9 cellular contexts compared by ENCODE assay signal in the genomic region with DNA sequence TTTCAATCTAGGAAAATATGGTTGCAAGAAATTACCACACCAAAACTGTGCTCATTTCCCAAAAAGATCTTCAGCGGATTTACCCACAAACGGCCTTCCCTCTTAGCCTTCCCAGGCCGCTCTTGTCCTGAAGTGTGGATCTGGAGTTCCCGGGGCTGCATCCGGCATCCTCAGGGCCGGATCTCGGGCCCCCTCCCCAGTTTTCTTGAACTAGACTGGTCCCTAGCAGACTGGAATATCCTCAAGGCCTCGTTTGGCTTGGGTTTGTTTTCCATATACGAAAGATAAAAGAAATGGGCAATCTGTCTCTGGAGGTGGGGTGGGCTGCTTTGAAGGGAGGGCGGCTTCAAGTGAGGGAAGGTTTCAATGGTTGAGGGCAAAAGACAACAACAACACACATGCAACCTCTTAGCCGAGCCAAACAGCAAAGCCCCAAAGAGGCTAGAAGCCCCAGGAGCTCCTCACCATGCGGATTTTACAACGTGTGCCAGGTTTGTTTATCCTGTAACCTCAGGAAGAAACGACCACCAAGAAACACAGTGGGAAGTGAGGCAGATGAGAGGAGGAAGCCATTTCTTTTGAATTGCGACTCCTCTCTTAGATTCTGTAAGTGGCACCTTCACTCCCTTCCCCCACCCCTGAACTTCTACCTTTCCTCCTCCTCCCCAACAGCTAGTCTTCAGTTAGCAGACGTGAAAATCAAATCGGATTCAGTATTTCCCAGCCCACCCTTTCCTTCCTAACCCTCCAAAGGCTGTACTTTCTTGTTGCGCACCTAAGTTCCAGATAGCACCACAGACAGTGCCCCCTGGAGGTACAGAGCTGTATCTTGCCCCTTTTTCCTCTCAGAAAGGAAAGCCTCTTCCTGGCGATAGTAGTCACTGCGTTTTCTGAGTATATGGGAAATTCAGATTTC. TPM values are rescaled to one million over a fixed set of nuclear protein-coding genes. Genes with fewer than 3 reads are reported as not detected.
DNase-seq lines count a peak whose midpoint lies in the region; ATAC-seq and TF ChIP-seq lines count a peak whose summit lies in the region.
"Had no signal": no experiment of that assay in that cellular context is flagged by ENCODE, and none has a peak within 500 bp of the region (broad histone marks: within the 10 kb centered on the region; RNA-seq: fewer than 3 reads in every experiment).

No MANE protein-coding gene starts in this region.

- no peak overlapping the region for H2AFZ ChIP-seq in PC-9

- intact Hi-C loops in PC-9 (cut with micrococcal nuclease; ENCODE audit: unreplicated experiment) = no loop called here

- no peak overlapping the region for H3K4me3 ChIP-seq in PC-9

- DNase-seq in GM13976 (ENCODE audit: low spot score) (peak; percentile 44), HFFc6 (no peak), PC-9 (no peak), left lobe of liver (ENCODE audit: low spot score) (no peak), NCI-H774 (lab: John Stamatoyannopoulos, UW) (no peak), NCI-H2171 treated with DMSO at 0.1 percent for 48 hours (lab: John Stamatoyannopoulos, UW) (no peak)
- DNase-seq in stimulated activated effector memory CD8-positive, alpha-beta T cell treated with anti-CD3 and anti-CD28 coated beads, Interleukin-12 subunit alpha, Interleukin-12 subunit beta, amount 100 ng/mL, for 72 hours (ENCODE audit: low spot score in 2 of 2) = no peak
- no peak for DNase-seq in stimulated activated CD4-positive, alpha-beta T cell treated with anti-CD3 and anti-CD28 coated beads, Interleukin-15, amount 100 ng/mL, for 24 hours
- DNase-seq: activated CD4-positive, alpha-beta memory T cell treated with anti-CD3 and anti-CD28 coated beads for 36 hours had no signal

- no peak overlapping the region for H3K27ac Mint-ChIP-seq in HFFc6
- no peak overlapping the region for H3K27ac Mint-ChIP-seq in stimulated activated effector memory CD8-positive, alpha-beta T cell treated with anti-CD3 and anti-CD28 coated beads, Interleukin-12 subunit alpha, Interleukin-12 subunit beta, amount 100 ng/mL, for 72 hours
- H3K27ac Mint-ChIP-seq: activated CD4-positive, alpha-beta memory T cell treated with anti-CD3 and anti-CD28 coated beads for 36 hours had no signal

- peak; percentile 56 for TF ChIP-seq CTCF in GM13976 (IDR thresholded peaks at IDR 0.05; ENCODE audit: borderline replicate concordance, control extremely low read depth, extremely low read depth, insufficient read depth, missing control alignments)
- peak; percentile 57 for TF ChIP-seq CTCF in HFFc6 (IDR thresholded peaks at IDR 0.05)
- peak; percentile 50 for TF ChIP-seq CTCF in PC-9 (conservative IDR thresholded peaks at IDR 0.05)

- H3K36me3 Mint-ChIP-seq in HFFc6 (ENCODE audit: low read depth) = peaks cover 9% of the 10 kb centered on the region
- no peaks in the 10 kb centered on the region for H3K36me3 Mint-ChIP-seq in stimulated activated effector memory CD8-positive, alpha-beta T cell treated with anti-CD3 and anti-CD28 coated beads, Interleukin-12 subunit alpha, Interleukin-12 subunit beta, amount 100 ng/mL, for 72 hours

- CTCF ChIA-PET in PC-9 (lab: Charles Lee) = interaction anchor here (0.6 to 0.7 kb wide), 2 partner anchors 83 to 615 kb away, joined by 3 to 4 read pairs; no protein-coding TSS in a partner anchor

- POLR2A ChIA-PET in PC-9 (lab: Charles Lee; ENCODE audit: unreplicated experiment) = no interaction called here

- H3K4me3 Mint-ChIP-seq in HFFc6 = no peak overlapping the region
- H3K4me3 Mint-ChIP-seq in stimulated activated effector memory CD8-positive, alpha-beta T cell treated with anti-CD3 and anti-CD28 coated beads, Interleukin-12 subunit alpha, Interleukin-12 subunit beta, amount 100 ng/mL, for 72 hours = no peak overlapping the region
- H3K4me3 Mint-ChIP-seq: activated CD4-positive, alpha-beta memory T cell treated with anti-CD3 and anti-CD28 coated beads for 36 hours had no signal

- no peaks in the 10 kb centered on the region for H3K79me2 ChIP-seq in PC-9 (ENCODE audit: low read depth)

- peak; percentile 58 for ATAC-seq in left lobe of liver
- no peak for ATAC-seq in stimulated activated effector memory CD8-positive, alpha-beta T cell treated with anti-CD3 and anti-CD28 coated beads, Interleukin-12 subunit alpha, Interleukin-12 subunit beta, amount 100 ng/mL, for 72 hours

- in situ Hi-C loops in GM13976 (cut with MboI; ENCODE audit: low sequenced_read_pairs, unreplicated experiment) = no loop called here

- H3K4me1 Mint-ChIP-seq in HFFc6 (ENCODE audit: low read depth) = peaks cover 6% of the 10 kb centered on the region; the same call in 1 of the 2 replicates
- H3K4me1 Mint-ChIP-seq in stimulated activated effector memory CD8-positive, alpha-beta T cell treated with anti-CD3 and anti-CD28 coated beads, Interleukin-12 subunit alpha, Interleukin-12 subunit beta, amount 100 ng/mL, for 72 hours = no peaks in the 10 kb centered on the region

- H3K27me3 ChIP-seq in PC-9 (ENCODE audit: insufficient read depth, low read depth) = no peaks in the 10 kb centered on the region

- H3K27me3 Mint-ChIP-seq in HFFc6 (ENCODE audit: insufficient read depth) = peaks cover 2% of the 10 kb centered on the region

- H3K9me3 Mint-ChIP-seq in HFFc6 = no peaks in the 10 kb centered on the region
- peaks cover 8% of the 10 kb centered on the region for H3K9me3 Mint-ChIP-seq in stimulated activated effector memory CD8-positive, alpha-beta T cell treated with anti-CD3 and anti-CD28 coated beads, Interleukin-12 subunit alpha, Interleukin-12 subunit beta, amount 100 ng/mL, for 72 hours
- H3K9me3 Mint-ChIP-seq: activated CD4-positive, alpha-beta memory T cell treated with anti-CD3 and anti-CD28 coated beads for 36 hours had no signal

- no peaks in the 10 kb centered on the region for H3K9me3 ChIP-seq in PC-9 (ENCODE audit: insufficient read depth, low read depth)

- H3K36me3 ChIP-seq in PC-9 (ENCODE audit: low read depth) = no peaks in the 10 kb centered on the region

- H3K9me2 ChIP-seq in PC-9 (ENCODE audit: insufficient read depth) = no peaks in the 10 kb centered on the region

- H4K20me1 ChIP-seq in PC-9 (ENCODE audit: insufficient read depth) = no peaks in the 10 kb centered on the region

- H3K27ac ChIP-seq in PC-9 = no peak overlapping the region

- H3F3A ChIP-seq in PC-9 (ENCODE audit: insufficient read depth, low read depth) = no peaks in the 10 kb centered on the region

- no peaks in the 10 kb centered on the region for H3K4me1 ChIP-seq in PC-9 (replicated peaks; ENCODE audit: insufficient read depth)

- no peak overlapping the region for H3K4me2 ChIP-seq in PC-9

- BruUV-seq in PC-9 (replicated peaks; lab: Mats Ljungman, UMichigan) = no TSS peak

RNA-seq across cellular contexts. Expression of gene MYF6, which starts 2.6 kb away (rescaled TPM):
- not detected for total RNA-seq in HFFc6 (2021; fragmentation: NEBNext Ultra II Directional; extraction: Animal tissue kit (Norgen Biotek cat#: 25700))
- total RNA-seq in PC-9 (2021) (not detected in 2 replicates), left lobe of liver (not detected)
- total RNA-seq: activated CD4-positive, alpha-beta memory T cell treated with anti-CD3 and anti-CD28 coated beads for 36 hours had no signal

RNA-seq across cellular contexts. Expression of gene MYF5, which starts 6.6 kb away (rescaled TPM):
- not detected for total RNA-seq in HFFc6 (2021; fragmentation: NEBNext Ultra II Directional; extraction: Animal tissue kit (Norgen Biotek cat#: 25700))
- total RNA-seq in PC-9 (2021) = not detected in 2 replicates
- total RNA-seq in left lobe of liver = not detected
- total RNA-seq: activated CD4-positive, alpha-beta memory T cell treated with anti-CD3 and anti-CD28 coated beads for 36 hours had no signal
